ENCODE assay signal across 9 cellular contexts in genomic region chr5:107466233-107466769, GRCh38.
DNase-seq lines count a peak whose midpoint lies in the region; ATAC-seq and TF ChIP-seq lines count a peak whose summit lies in the region.
"Had no signal": no experiment of that assay in that cellular context is flagged by ENCODE, and none has a peak within 500 bp of the region (broad histone marks: within the 10 kb centered on the region; RNA-seq: fewer than 3 reads in every experiment).

No MANE protein-coding gene starts in this region.

- no peaks in the 10 kb centered on the region for H3K9me3 Mint-ChIP-seq in H9

- peaks cover 30% of the 10 kb centered on the region for H3K4me1 ChIP-seq in H9 (ENCODE audit: insufficient read depth, low read length)

- H2BK15ac ChIP-seq in H9 (ENCODE audit: low read depth, low read length), result no peak overlapping the region

- H3K56ac ChIP-seq in H9 (ENCODE audit: insufficient read length, low read depth, low read length), result no peak overlapping the region

- no peak overlapping the region for H2BK5ac ChIP-seq in H9 (ENCODE audit: insufficient read length, low read length)

- H3K27me3 Mint-ChIP-seq in H9 (ENCODE audit: low read depth), result no peaks in the 10 kb centered on the region

- no peak overlapping the region for H3K4ac ChIP-seq in H9 (ENCODE audit: low read depth, low read length)

- H4K91ac ChIP-seq in H9 (ENCODE audit: insufficient read length, low read depth, low read length), result no peak overlapping the region

- no peaks in the 10 kb centered on the region for H3K9me3 ChIP-seq in H9 (ENCODE audit: control insufficient read depth, low read depth, low read length)

- H2BK12ac ChIP-seq in H9 (ENCODE audit: insufficient read length, low read depth, low read length), result peak overlapping the region; percentile 89

- H3K14ac ChIP-seq in H9 (ENCODE audit: insufficient read depth, low read length), result no peak overlapping the region

- no peaks in the 10 kb centered on the region for H3K79me1 ChIP-seq in H9 (ENCODE audit: insufficient read depth, low read depth, low read length, poor library complexity, severe bottlenecking)

- H3K27me3 ChIP-seq in H9 (ENCODE audit: insufficient read depth, low read length), result no peaks in the 10 kb centered on the region

- no peaks in the 10 kb centered on the region for H3K36me3 Mint-ChIP-seq in H9 (ENCODE audit: insufficient read depth in 1 of 3, low read depth in 3 of 3)
- H3K36me3 Mint-ChIP-seq: activated naive CD8-positive, alpha-beta T cell had no signal

- no CpG with 5 or more reads among the region's 10 CpGs for WGBS in H9 (ENCODE audit: extremely low coverage, insufficient read length, low lambda C conversion rate)

- H4K5ac ChIP-seq in H9 (ENCODE audit: insufficient read length, low read depth, low read length), result no peak overlapping the region

- no peak overlapping the region for H3K27ac ChIP-seq in H9 (ENCODE audit: insufficient read length, low read depth, low read length)

- intact Hi-C loops in posterior cingulate gyrus (cut with DNase I), result no loop called here

- peak; percentile 39 for DNase-seq in H9
- peak; percentile 29 for DNase-seq in SW480 (ENCODE audit: low spot score)
- peak; percentile 29 for DNase-seq in fibroblast of peridontal ligament (ENCODE audit: extremely low read depth)
- peak in 8 of 10 donors; percentile 12 to 76 (median 34) for DNase-seq in posterior cingulate gyrus
- DNase-seq in DMS153 (lab: John Stamatoyannopoulos, UW), result no peak

- H3K23ac ChIP-seq in H9 (ENCODE audit: insufficient read length, low read depth, low read length), result no peak overlapping the region

- TF ChIP-seq CTCF in H9 (conservative IDR thresholded peaks at IDR 0.05), result no peak

- H3K18ac ChIP-seq in H9 (ENCODE audit: insufficient read length, low read depth, low read length), result no peak overlapping the region

- peak overlapping the region; percentile 76 for H2AK5ac ChIP-seq in H9 (ENCODE audit: insufficient read length, low read length)

- H3K79me2 ChIP-seq in H9 (ENCODE audit: insufficient read depth, low read length), result no peaks in the 10 kb centered on the region

- peaks cover 83 to 86% of the 10 kb centered on the region in 2 experiments for H3K4me1 Mint-ChIP-seq in H9

- H2BK20ac ChIP-seq in H9 (ENCODE audit: low read depth, low read length, poor library complexity, severe bottlenecking), result peak overlapping the region; percentile 91

- H3T11ph ChIP-seq in H9 (ENCODE audit: low read length), result no peak overlapping the region

- no peak overlapping the region for H3K9ac ChIP-seq in H9 (ENCODE audit: extremely low read depth, insufficient read length, low read length)

- ATAC-seq in HG03039 (IDR thresholded peaks at IDR 0.05; ENCODE audit: unreplicated experiment) (no peak), HG03378 (IDR thresholded peaks at IDR 0.05; ENCODE audit: unreplicated experiment) (no peak), HG03521 (IDR thresholded peaks at IDR 0.05; ENCODE audit: unreplicated experiment) (no peak)

- H2AFZ ChIP-seq in H9 (ENCODE audit: low read length), result no peak overlapping the region

- no peak overlapping the region for H4K8ac ChIP-seq in H9 (replicated peaks; ENCODE audit: insufficient read length, low read depth, low read length)

- no peak overlapping the region for H3K4me3 Mint-ChIP-seq in H9
- H3K4me3 Mint-ChIP-seq: activated naive CD8-positive, alpha-beta T cell had no signal

- peak overlapping the region; percentile 83 for H2BK120ac ChIP-seq in H9 (ENCODE audit: low read depth, low read length, poor library complexity, severe bottlenecking)

- H3K4me2 ChIP-seq in H9 (ENCODE audit: insufficient read depth, insufficient read length, low read length), result no peak overlapping the region

- H3K23me2 ChIP-seq in H9 (ENCODE audit: insufficient read length, low read depth, low read length, poor library complexity, severe bottlenecking), result no peaks in the 10 kb centered on the region

- peaks cover 2% of the 10 kb centered on the region for H4K20me1 ChIP-seq in H9 (ENCODE audit: control insufficient read depth, insufficient read depth, insufficient read length)

- H3K27ac Mint-ChIP-seq in H9, result peak overlapping the region; percentile 1 to 54 (median 34); a peak in 4 of 7 replicates
- H3K27ac Mint-ChIP-seq: activated naive CD8-positive, alpha-beta T cell had no signal
